In the genomic region with DNA sequence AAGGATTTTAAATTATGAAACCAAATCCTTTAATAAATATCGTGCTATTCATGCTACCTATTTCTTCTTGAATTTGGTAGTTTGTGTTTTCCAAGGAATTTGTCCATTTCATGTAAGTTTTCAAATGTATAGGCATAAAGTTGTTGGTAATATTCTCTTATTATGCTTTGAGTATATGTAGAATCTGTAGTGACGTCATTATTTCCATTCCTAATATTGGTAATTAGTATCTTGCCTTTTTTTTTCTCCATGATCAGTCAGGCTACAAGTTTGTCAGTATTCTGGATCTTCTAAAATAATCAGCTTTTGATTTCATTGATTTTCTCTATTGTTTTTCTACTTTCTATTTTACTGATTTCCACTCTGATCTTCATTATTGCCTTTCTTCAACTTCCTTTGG, we compare ENCODE assay signal across 19 cellular contexts.
DNase-seq lines count a peak whose midpoint lies in the region; ATAC-seq, FAIRE-seq and TF ChIP-seq lines count a peak whose summit lies in the region.
"Had no signal": no experiment of that assay in that cellular context is flagged by ENCODE, and none has a peak within 500 bp of the region (broad histone marks: within the 10 kb centered on the region; RNA-seq: fewer than 3 reads in every experiment).

No MANE protein-coding gene starts in this region.

- H3K36me3 ChIP-seq in K562 (ENCODE audit: control insufficient read depth, insufficient read depth, low read length) (no peaks in the 10 kb centered on the region), spleen (peaks cover 0 to 4% (median 0%) of the 10 kb centered on the region in 6 donors), colonic mucosa (no peaks in the 10 kb centered on the region)

- no peaks in the 10 kb centered on the region for H3K27me3 ChIP-seq in K562 (ENCODE audit: control insufficient read depth in 2 of 2, insufficient read depth in 2 of 2, low read length in 2 of 2)
- no peaks in the 10 kb centered on the region for H3K27me3 ChIP-seq in spleen (replicated peaks in 1 of 7)
- H3K27me3 ChIP-seq in colonic mucosa = no peaks in the 10 kb centered on the region

- TF ChIP-seq EP300 in A549 (IDR thresholded peaks at IDR 0.05) = no peak
- TF ChIP-seq EP300 in K562 (IDR thresholded peaks at IDR 0.05; ENCODE audit: low read length) = no peak

- 18% methylated on average over 2 of the region's 2 CpGs for WGBS in A549 (ENCODE audit: missing lambda C conversion rate)
- 0% methylated on average over 2 of the region's 2 CpGs for WGBS in K562 (ENCODE audit: insufficient coverage, low coverage, missing lambda C conversion rate)
- 57 to 80% (median 74%) methylated on average over 2 of the region's 2 CpGs for WGBS in spleen, 5 donors

- no peak overlapping the region for H3K4me2 ChIP-seq in A549
- no peak overlapping the region for H3K4me2 ChIP-seq in K562 (ENCODE audit: insufficient read depth, low read length)

- CTCF ChIA-PET in A549 (lab: Yijun Ruan, JAX) = interaction anchor here (1.2 kb wide), 1 partner anchor 14 kb away, joined by 3 read pairs; no protein-coding TSS in a partner anchor
- CTCF ChIA-PET in K562 (lab: Yijun Ruan, JAX; ENCODE audit: low intra/inter-chr PET ratio) = no interaction called here

- in situ Hi-C loops in K562 (cut with MboI) = loop anchor here (25.0 kb wide), 1 partner anchor 277 kb away; no protein-coding TSS in a partner anchor

- POLR2A ChIA-PET in A549 (lab: Yijun Ruan, JAX) (no interaction called here), K562 (lab: Yijun Ruan, JAX) (no interaction called here)

- H4K20me1 ChIP-seq in K562 (replicated peaks; ENCODE audit: control insufficient read depth, insufficient read depth, low read length) = no peaks in the 10 kb centered on the region

- H3K9ac ChIP-seq in K562 (ENCODE audit: insufficient read depth in 1 of 2, low read depth in 2 of 2, low read length in 2 of 2) = no peak overlapping the region
- H3K9ac ChIP-seq in colonic mucosa (ENCODE audit: low read depth in 2 of 2, low read length in 2 of 2) = no peak overlapping the region

- DNase-seq in A549 (ENCODE audit: low read depth in 1 of 2, low spot score in 1 of 2) = no peak
- no peak for DNase-seq in H54 (ENCODE audit: insufficient read length, low spot score)
- DNase-seq in K562 (ENCODE audit: extremely low read depth in 1 of 4, low spot score in 3 of 4) = no peak
- DNase-seq in spleen = no peak
- DNase-seq in colonic mucosa = no peak
- DNase-seq in CD1c-positive myeloid dendritic cell (ENCODE audit: extremely low spot score) = no peak
- DNase-seq: 8988T; ACHN; C1 segment of cervical spinal cord; CD8-positive, alpha-beta T cell; COR-L47; DND-41; GF-D8; HCEC 1CT; HFFc6 had no signal

- H3K27ac ChIP-seq in A549 = no peak overlapping the region
- no peak overlapping the region for H3K27ac ChIP-seq in K562 (ENCODE audit: extremely low read depth, low read depth, low read length)
- H3K27ac ChIP-seq in spleen = peak overlapping the region in 5 of 8 donors; percentile 9 to 45 (median 23)
- H3K27ac ChIP-seq in colonic mucosa = no peak overlapping the region
- H3K27ac ChIP-seq: HL-60 had no signal

- no peaks in the 10 kb centered on the region for H3K79me2 ChIP-seq in K562 (ENCODE audit: control insufficient read depth, insufficient read depth, low read length)

- no peaks in the 10 kb centered on the region for H3K9me1 ChIP-seq in K562 (ENCODE audit: control insufficient read depth, insufficient read depth, low read length)

- H3K4me1 ChIP-seq in A549 = no peaks in the 10 kb centered on the region
- H3K4me1 ChIP-seq in K562 (replicated peaks in 1 of 2; ENCODE audit: control insufficient read depth in 2 of 2, insufficient read depth in 2 of 2, low read length in 2 of 2) = no peaks in the 10 kb centered on the region
- H3K4me1 ChIP-seq in spleen = peaks cover 10 to 66% (median 34%) of the 10 kb centered on the region in 6 donors
- no peaks in the 10 kb centered on the region for H3K4me1 ChIP-seq in colonic mucosa

- H3K9me3 ChIP-seq in A549 (peaks cover 6% of the 10 kb centered on the region; the same call in 1 of the 3 replicates), K562 (replicated peaks; ENCODE audit: control insufficient read depth, insufficient read depth, low read depth, low read length) (no peaks in the 10 kb centered on the region; the same call in 1 of the 2 replicates), spleen (peaks cover 0 to 21% (median 15%) of the 10 kb centered on the region in 8 donors), colonic mucosa (no peaks in the 10 kb centered on the region)

- no peak overlapping the region for H3K4me3 ChIP-seq in A549
- no peak overlapping the region for H3K4me3 ChIP-seq in K562
- H3K4me3 ChIP-seq in spleen = no peak overlapping the region
- H3K4me3 ChIP-seq in colonic mucosa = no peak overlapping the region

- no peak for TF ChIP-seq CTCF in A549 (IDR thresholded peaks at IDR 0.05)
- no peak for TF ChIP-seq CTCF in K562 (IDR thresholded peaks at IDR 0.05 in 2 of 3, conservative IDR thresholded peaks at IDR 0.05 in 1 of 3; ENCODE audit: insufficient read depth in 2 of 3, low read depth in 1 of 3, low read length in 3 of 3)
- TF ChIP-seq CTCF in spleen (IDR thresholded peaks at IDR 0.05 in 8 of 11, conservative IDR thresholded peaks at IDR 0.05 in 3 of 11) = no peak
- no peak for TF ChIP-seq CTCF in colonic mucosa (IDR thresholded peaks at IDR 0.05)

- TF ChIP-seq POLR2A in A549 (IDR thresholded peaks at IDR 0.05; ENCODE audit: low read length) = no peak
- TF ChIP-seq POLR2A in H54 (IDR thresholded peaks at IDR 0.05; ENCODE audit: low read depth, low read length) = no peak
- no peak for TF ChIP-seq POLR2A in K562 (conservative IDR thresholded peaks at IDR 0.05)
- TF ChIP-seq POLR2A in spleen (IDR thresholded peaks at IDR 0.05) = no peak

- ATAC-seq in A549 (no peak), K562 (no peak), HG03175 (IDR thresholded peaks at IDR 0.05; ENCODE audit: unreplicated experiment) (no peak)
- ATAC-seq: CD8-positive, alpha-beta T cell had no signal

- H2AFZ ChIP-seq in K562 (ENCODE audit: low read depth, low read length) = no peak overlapping the region

- intact Hi-C loops in K562 (cut with micrococcal nuclease) = no loop called here
- intact Hi-C loops in spleen (cut with DNase I; ENCODE audit: low total_unique reads) = loop anchor here (10.0 kb wide), 1 partner anchor 564 kb away; no protein-coding TSS in a partner anchor
- intact Hi-C loops in colonic mucosa (cut with DNase I) = no loop called here

- FAIRE-seq in A549 (lab: Jason Lieb, UNC) = peak; percentile 43
- FAIRE-seq in H54 (lab: Jason Lieb, UNC) = peak; percentile 57
- no peak for FAIRE-seq in K562 (lab: Jason Lieb, UNC)
- FAIRE-seq: D721Med, H1 had no signal

- no TSS peak for BruUV-seq in K562 (replicated peaks; lab: Mats Ljungman, UMichigan)

- TF ChIP-seq RAD21 in A549 (conservative IDR thresholded peaks at IDR 0.05 in 1 of 2, IDR thresholded peaks at IDR 0.05 in 1 of 2) (no peak), K562 (CRISPR knock-in tag; conservative IDR thresholded peaks at IDR 0.05 in 1 of 2, IDR thresholded peaks at IDR 0.05 in 1 of 2) (no peak)

TF ChIP-seq in A549, 52 proteins besides CTCF, POLR2A, EP300 and RAD21 (continues in another document):
- TF ChIP-seq SMC3 (IDR thresholded peaks at IDR 0.05) (no peak), MAZ (IDR thresholded peaks at IDR 0.05; ENCODE audit: borderline replicate concordance, low read depth, low read length) (no peak), CHD2 (IDR thresholded peaks at IDR 0.05; ENCODE audit: low read length, partially characterized antibody) (no peak), JUNB (IDR thresholded peaks at IDR 0.05) (no peak), KDM5A (IDR thresholded peaks at IDR 0.05) (no peak), FOSB (CRISPR knock-in tag; IDR thresholded peaks at IDR 0.05) (no peak), GATA3 (IDR thresholded peaks at IDR 0.05; ENCODE audit: borderline replicate concordance) (no peak), KDM1A (IDR thresholded peaks at IDR 0.05; ENCODE audit: low read depth) (no peak), MAX (IDR thresholded peaks at IDR 0.05) (no peak)
- TF ChIP-seq, protein P1, sequence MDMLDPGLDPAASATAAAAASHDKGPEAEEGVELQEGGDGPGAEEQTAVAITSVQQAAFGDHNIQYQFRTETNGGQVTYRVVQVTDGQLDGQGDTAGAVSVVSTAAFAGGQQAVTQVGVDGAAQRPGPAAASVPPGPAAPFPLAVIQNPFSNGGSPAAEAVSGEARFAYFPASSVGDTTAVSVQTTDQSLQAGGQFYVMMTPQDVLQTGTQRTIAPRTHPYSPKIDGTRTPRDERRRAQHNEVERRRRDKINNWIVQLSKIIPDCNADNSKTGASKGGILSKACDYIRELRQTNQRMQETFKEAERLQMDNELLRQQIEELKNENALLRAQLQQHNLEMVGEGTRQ (IDR thresholded peaks at IDR 0.05) = no peak

TF ChIP-seq in K562, 482 proteins besides CTCF, POLR2A, EP300 and RAD21 (continues in another document):
- TF ChIP-seq PRMT5 (CRISPR knock-in tag; IDR thresholded peaks at IDR 0.05) (no peak), ATF3 (IDR thresholded peaks at IDR 0.05) (peak; percentile 46), ATF3 (CRISPR knock-in tag; conservative IDR thresholded peaks at IDR 0.05) (no peak), SAFB (IDR thresholded peaks at IDR 0.05; ENCODE audit: borderline replicate concordance, low read depth, low read length) (no peak), ZNF561 (CRISPR knock-in tag; conservative IDR thresholded peaks at IDR 0.05) (no peak), VEZF1 (CRISPR knock-in tag; IDR thresholded peaks at IDR 0.05) (no peak)

Comparison
In these comparisons a context has a peak if more than half of its experiments do, and no peak if none do; other contexts are left out.
1. H3K27ac ChIP-seq: peak in spleen (5 of 8); none in A549 (0 of 2), K562 (single experiment) and colonic mucosa (single experiment).